ENCODE assay signal across 25 cellular contexts in the genomic region with DNA sequence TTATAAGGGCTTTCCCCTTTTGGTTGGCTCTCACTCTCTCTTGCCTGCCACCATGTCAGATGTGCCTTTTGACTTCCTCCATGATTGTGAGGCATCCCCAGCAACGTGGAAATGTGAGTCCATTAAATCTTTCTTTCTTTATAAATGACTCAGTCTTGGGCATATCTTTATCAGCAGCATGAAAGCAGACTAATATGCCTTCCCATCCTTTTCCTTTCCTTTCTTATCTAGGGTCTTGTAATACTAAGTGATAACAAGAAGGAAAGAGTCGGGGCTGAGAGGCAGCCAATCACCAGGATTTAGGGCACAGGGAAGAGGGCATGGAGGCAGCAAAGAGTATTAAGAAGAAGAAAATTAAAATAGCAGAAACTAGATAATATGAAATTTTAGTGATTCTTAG.
"Had no signal": no experiment of that assay in that cellular context is flagged by ENCODE, and none has a peak within 500 bp of the region (broad histone marks: within the 10 kb centered on the region; RNA-seq: fewer than 3 reads in every experiment).

No MANE protein-coding gene starts in this region.

- H3K4me3 ChIP-seq: neural progenitor cell, ovary, psoas muscle, right lobe of liver, sigmoid colon, suprapubic skin, testis, tibial artery, transverse colon, upper lobe of right lung, uterus had no signal

- DNase-seq: natural killer cell; occipital lobe; ovary; posterior cingulate gyrus; psoas muscle; right cardiac atrium; right lobe of liver; sigmoid colon; small intestine; stimulated activated CD4-positive, alpha-beta T cell treated with anti-CD3 and anti-CD28 coated beads, Interleukin-1b, Interleukin-23, amount 100 ng/mL, for 48 hours; stimulated activated CD4-positive, alpha-beta T cell treated with anti-CD3 and anti-CD28 coated beads, Interleukin-4, amount 100 ng/mL, for 1 hour; stimulated activated CD4-positive, alpha-beta T cell treated with anti-CD3 and anti-CD28 coated beads, Interleukin-4, amount 100 ng/mL, for 4 hours; stimulated activated CD8-positive, alpha-beta memory T cell treated with anti-CD3 and anti-CD28 coated beads, Interleukin-4, amount 100 ng/mL, for 48 hours; stimulated activated naive CD4-positive, alpha-beta T cell; stimulated activated naive CD8-positive, alpha-beta T cell treated with anti-CD3 and anti-CD28 coated beads, Interleukin-15, amount 100 ng/mL, for 72 hours; stimulated activated naive CD8-positive, alpha-beta T cell treated with anti-CD3 and anti-CD28 coated beads, Interleukin-15, Interleukin-2, amounts not matched to agents 100 U/mL and 50 U/mL, for 24 hours; substantia nigra; testis; tibial artery; transverse colon; upper lobe of right lung; uterus had no signal

- ATAC-seq: natural killer cell; psoas muscle; right cardiac atrium; right lobe of liver; stimulated activated memory B cell treated with anti-CD40 and anti-IgM and Interleukin-4, amounts not matched to agents 10 μg/mL and 1 μg/mL and 100 μg/mL, for 72 hours; stimulated activated naive CD8-positive, alpha-beta T cell treated with anti-CD3 and anti-CD28 coated beads, Interleukin-15, amount 100 ng/mL, for 72 hours; stimulated activated naive CD8-positive, alpha-beta T cell treated with anti-CD3 and anti-CD28 coated beads, Interleukin-15, Interleukin-2, amounts not matched to agents 100 U/mL and 50 U/mL, for 24 hours; upper lobe of right lung had no signal
